Comparison of ENCODE assay signal across 1 cellular context in genomic region chrX:150568320-150569154, GRCh38.
TF ChIP-seq lines count a peak whose summit lies in the region.

TSS of gene MTM1 (plus strand) at chrX:150568621. CDS start at chrX:150592615, 23,994 bp downstream.

TF ChIP-seq in HepG2, 621 proteins besides CTCF, POLR2A, EP300 and RAD21 (continued from another document and continues in another):
- no peak for TF ChIP-seq ZNF709 (CRISPR knock-in tag; IDR thresholded peaks at IDR 0.05)
- TF ChIP-seq TSC22D2 (CRISPR knock-in tag; IDR thresholded peaks at IDR 0.05; ENCODE audit: borderline replicate concordance): no peak
- peak; percentile 11; the same call in 1 of the 2 replicates for TF ChIP-seq MXD3 (CRISPR knock-in tag; IDR thresholded peaks at IDR 0.05)
- TF ChIP-seq ZNF335 (CRISPR knock-in tag; IDR thresholded peaks at IDR 0.05): 0 out of 2 replicates have a peak, but pooled peaks have one; percentile 40
- no peak for TF ChIP-seq PBX3 (CRISPR knock-in tag; IDR thresholded peaks at IDR 0.05; ENCODE audit: borderline replicate concordance)
- TF ChIP-seq ZBED4 (CRISPR knock-in tag; IDR thresholded peaks at IDR 0.05; ENCODE audit: borderline replicate concordance): no peak
- TF ChIP-seq PATZ1 (CRISPR knock-in tag; IDR thresholded peaks at IDR 0.05): peak; percentile 56
- TF ChIP-seq ZBTB38 (CRISPR knock-in tag; IDR thresholded peaks at IDR 0.05): no peak
- no peak for TF ChIP-seq ZKSCAN8 (CRISPR knock-in tag; IDR thresholded peaks at IDR 0.05; ENCODE audit: borderline replicate concordance)
- TF ChIP-seq AHR (CRISPR knock-in tag; IDR thresholded peaks at IDR 0.05): no peak
- no peak for TF ChIP-seq ZNF496 (CRISPR knock-in tag; IDR thresholded peaks at IDR 0.05; ENCODE audit: insufficient replicate concordance)
- no peak for TF ChIP-seq ZNF7 (CRISPR knock-in tag; IDR thresholded peaks at IDR 0.05)
- no peak for TF ChIP-seq EED (CRISPR knock-in tag; IDR thresholded peaks at IDR 0.05)
- TF ChIP-seq ARID4A (CRISPR knock-in tag; IDR thresholded peaks at IDR 0.05; ENCODE audit: borderline replicate concordance): peak; percentile 69; the same call in 1 of the 2 replicates
- peak; percentile 55; the same call in 1 of the 2 replicates for TF ChIP-seq ZNF687 (CRISPR knock-in tag; IDR thresholded peaks at IDR 0.05)
- TF ChIP-seq NFAT5 (CRISPR knock-in tag; IDR thresholded peaks at IDR 0.05): no peak
- TF ChIP-seq TFDP1 (CRISPR knock-in tag; IDR thresholded peaks at IDR 0.05; ENCODE audit: borderline replicate concordance): no peak
- peak; percentile 33; the same call in 1 of the 2 replicates for TF ChIP-seq MIER3 (CRISPR knock-in tag; IDR thresholded peaks at IDR 0.05; ENCODE audit: borderline replicate concordance)
- TF ChIP-seq PHF20 (CRISPR knock-in tag; IDR thresholded peaks at IDR 0.05): 0 out of 2 replicates have a peak, but pooled peaks have one; percentile 2
- peak; percentile 25; the same call in 1 of the 2 replicates for TF ChIP-seq NR2C2 (CRISPR knock-in tag; IDR thresholded peaks at IDR 0.05; ENCODE audit: borderline replicate concordance)
- no peak for TF ChIP-seq BCL6 (CRISPR knock-in tag; IDR thresholded peaks at IDR 0.05)
- no peak for TF ChIP-seq SMAD9 (CRISPR knock-in tag; IDR thresholded peaks at IDR 0.05)
- TF ChIP-seq UBTF (CRISPR knock-in tag; IDR thresholded peaks at IDR 0.05): peak; percentile 92
- TF ChIP-seq ERF (CRISPR knock-in tag; IDR thresholded peaks at IDR 0.05): no peak
- no peak for TF ChIP-seq ZNF570 (CRISPR knock-in tag; IDR thresholded peaks at IDR 0.05; ENCODE audit: borderline replicate concordance)
- TF ChIP-seq GATAD1 (CRISPR knock-in tag; IDR thresholded peaks at IDR 0.05): 0 out of 2 replicates have a peak, but pooled peaks have one; percentile 37
- TF ChIP-seq ZBTB3 (CRISPR knock-in tag; IDR thresholded peaks at IDR 0.05; ENCODE audit: borderline replicate concordance, low read depth): no peak
